ENCODE assay signal across 28 cellular contexts in the genomic region with DNA sequence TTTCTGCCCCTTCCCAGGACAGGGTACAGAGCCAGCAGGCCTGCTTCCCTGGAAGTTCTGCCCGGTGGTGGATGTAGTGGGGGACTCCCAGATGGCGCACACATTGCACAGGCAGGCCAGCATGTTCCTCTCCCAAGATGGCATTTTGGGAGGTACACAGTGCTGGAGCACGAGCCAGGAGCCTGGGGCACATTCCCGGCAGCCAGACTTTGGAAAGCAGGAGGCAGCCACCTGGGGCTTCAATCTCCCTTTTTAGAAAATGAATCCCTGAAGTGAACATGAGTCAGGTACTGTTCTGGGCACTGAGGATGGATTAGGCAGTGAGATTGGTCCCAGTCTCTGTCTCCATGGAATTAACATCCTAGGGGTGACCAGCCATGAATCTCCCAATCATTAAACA.
"Had no signal": no experiment of that assay in that cellular context is flagged by ENCODE, and none has a peak within 500 bp of the region (broad histone marks: within the 10 kb centered on the region; RNA-seq: fewer than 3 reads in every experiment).

No MANE protein-coding gene starts in this region.

- H3K27ac Mint-ChIP-seq: activated CD4-positive, alpha-beta memory T cell treated with anti-CD3 and anti-CD28 coated beads, Interleukin-2, amount 10 ng/mL, durations not matched to agents 7 days and 5 days; activated T-cell treated with anti-CD3 and anti-CD28 coated beads, Interleukin-2, amount 50 U/mL, for 72 hours; endodermal cell; mesothelial cell of epicardium; nephron progenitor cell; type B pancreatic cell had no signal

- H3K9ac ChIP-seq: parathyroid adenoma had no signal

- H3K9me3 Mint-ChIP-seq: activated CD4-positive, alpha-beta memory T cell treated with anti-CD3 and anti-CD28 coated beads, Interleukin-2, amount 10 ng/mL, durations not matched to agents 7 days and 5 days; activated CD4-positive, alpha-beta T cell treated with anti-CD3 and anti-CD28 coated beads, Interleukin-2, amount 10 ng/mL, durations not matched to agents 24 days and 14 days; activated naive CD4-positive, alpha-beta T cell treated with anti-CD3 and anti-CD28 coated beads, Interleukin-2, amount 50 U/mL, for 24 hours; activated T-cell treated with anti-CD3 and anti-CD28 coated beads, Interleukin-2, amount 50 U/mL, for 72 hours; endodermal cell; mesothelial cell of epicardium; nephron progenitor cell; T-helper 2 cell treated with Interferon-gamma antibody and Interleukin-4, amounts not matched to agents 5 μg/mL and 100 μg/mL, for 36 hours; type B pancreatic cell had no signal

- H3K79me2 ChIP-seq: parathyroid adenoma had no signal

- H3K27me3 ChIP-seq: adrenal gland, ascending aorta, brain microvascular endothelial cell, gastrocnemius medialis, left lung, right lobe of liver had no signal

- H3K36me3 Mint-ChIP-seq: mesothelial cell of epicardium, type B pancreatic cell had no signal

- ATAC-seq: activated CD4-positive, CD25-positive, alpha-beta regulatory T cell treated with anti-CD3 and anti-CD28 coated beads, Interleukin-2, amount 50 U/mL, for 24 hours; activated T-cell treated with anti-CD3 and anti-CD28 coated beads, Interleukin-2, amount 50 U/mL, for 72 hours; right lobe of liver had no signal

- H3K27ac ChIP-seq: adrenal gland, ascending aorta, brain microvascular endothelial cell, coronary artery, gastrocnemius medialis, left lung, parathyroid adenoma, right lobe of liver, thoracic aorta, VCaP had no signal

- H3K4me3 ChIP-seq: adrenal gland, ascending aorta, coronary artery, esophagus squamous epithelium, gastrocnemius medialis, left lung, lung, right lobe of liver, skin epidermis, thoracic aorta had no signal

- DNase-seq: activated CD4-positive, alpha-beta memory T cell treated with anti-CD3 and anti-CD28 coated beads, Interleukin-2, amount 10 ng/mL, durations not matched to agents 7 days and 5 days; activated CD4-positive, alpha-beta T cell treated with anti-CD3 and anti-CD28 coated beads, Interleukin-2, amount 10 ng/mL, durations not matched to agents 24 days and 14 days; activated gamma-delta T cell; activated T-cell treated with anti-CD3 and anti-CD28 coated beads, Interleukin-2, amount 50 U/mL, for 72 hours; brain microvascular endothelial cell; central memory CD4-positive, alpha-beta T cell; endodermal cell; esophagus squamous epithelium; hippocampal formation; kidney glomerular epithelial cell; left lung; nephron progenitor cell; right lobe of liver; stimulated activated CD4-positive, alpha-beta T cell treated with anti-CD3 and anti-CD28 coated beads, Interleukin-1b, Interleukin-23, amount 100 ng/mL, for 48 hours had no signal

- H3K4me1 ChIP-seq: adrenal gland, ascending aorta, parathyroid adenoma, right lobe of liver had no signal

- H3K9me3 ChIP-seq: adrenal gland, ascending aorta, esophagus squamous epithelium, gastrocnemius medialis, left lung, right lobe of liver, thoracic aorta had no signal

- H3K36me3 ChIP-seq: adrenal gland, ascending aorta, brain microvascular endothelial cell, esophagus squamous epithelium, gastrocnemius medialis, left lung, right lobe of liver, thoracic aorta had no signal

- H3K27me3 Mint-ChIP-seq: activated CD4-positive, alpha-beta memory T cell treated with anti-CD3 and anti-CD28 coated beads, Interleukin-2, amount 10 ng/mL, durations not matched to agents 7 days and 5 days; activated CD4-positive, alpha-beta T cell treated with anti-CD3 and anti-CD28 coated beads, Interleukin-2, amount 10 ng/mL, durations not matched to agents 24 days and 14 days; activated naive CD4-positive, alpha-beta T cell treated with anti-CD3 and anti-CD28 coated beads, Interleukin-2, amount 50 U/mL, for 24 hours had no signal

- H3K4me3 Mint-ChIP-seq: activated CD4-positive, alpha-beta memory T cell treated with anti-CD3 and anti-CD28 coated beads, Interleukin-2, amount 10 ng/mL, durations not matched to agents 7 days and 5 days; activated CD4-positive, alpha-beta T cell treated with anti-CD3 and anti-CD28 coated beads, Interleukin-2, amount 10 ng/mL, durations not matched to agents 24 days and 14 days; activated naive CD4-positive, alpha-beta T cell treated with anti-CD3 and anti-CD28 coated beads, Interleukin-2, amount 50 U/mL, for 24 hours; activated T-cell treated with anti-CD3 and anti-CD28 coated beads, Interleukin-2, amount 50 U/mL, for 72 hours; endodermal cell; mesothelial cell of epicardium; nephron progenitor cell; T-helper 2 cell treated with Interferon-gamma antibody and Interleukin-4, amounts not matched to agents 5 μg/mL and 100 μg/mL, for 36 hours; type B pancreatic cell had no signal

- H2AFZ ChIP-seq: parathyroid adenoma had no signal
